Comparison of ENCODE assay signal across 13 cellular contexts in genomic region chr9:110933350-110934001, GRCh38.
DNase-seq lines count a peak whose midpoint lies in the region; ATAC-seq and TF ChIP-seq lines count a peak whose summit lies in the region.
"Had no signal": no experiment of that assay in that cellular context is flagged by ENCODE, and none has a peak within 500 bp of the region (broad histone marks: within the 10 kb centered on the region; RNA-seq: fewer than 3 reads in every experiment).

No MANE protein-coding gene starts in this region.

- H3K4me1 Mint-ChIP-seq in H9 (0 out of 4 replicates have a peak, but pooled peaks cover 0 to 4% of the 10 kb centered on the region in 2 experiments), endodermal cell (no peaks in the 10 kb centered on the region)
- H3K4me1 Mint-ChIP-seq: activated CD4-positive, alpha-beta memory T cell treated with anti-CD3 and anti-CD28 coated beads, Interleukin-2, amount 10 ng/mL, durations not matched to agents 7 days and 5 days had no signal

- no peak overlapping the region for H4K91ac ChIP-seq in H9 (ENCODE audit: insufficient read length, low read depth, low read length)

- no peaks in the 10 kb centered on the region for H4K20me1 ChIP-seq in H9 (ENCODE audit: control insufficient read depth, insufficient read depth, insufficient read length)

- H3K9me3 Mint-ChIP-seq in H9 = no peaks in the 10 kb centered on the region
- no peaks in the 10 kb centered on the region for H3K9me3 Mint-ChIP-seq in endodermal cell

- no peak overlapping the region for H3K4me2 ChIP-seq in H9 (ENCODE audit: insufficient read depth, insufficient read length, low read length)

- POLR2A ChIA-PET in GM10248 (lab: Yijun Ruan, JAX) = interaction anchor here (0.5 kb wide), 1 partner anchor 111 kb away, joined by 3 read pairs; no protein-coding TSS in a partner anchor

- no peak overlapping the region for H3K56ac ChIP-seq in H9 (ENCODE audit: insufficient read length, low read depth, low read length)

- H3K36me3 Mint-ChIP-seq in H9 (ENCODE audit: insufficient read depth in 1 of 3, low read depth in 3 of 3) (no peaks in the 10 kb centered on the region; a peak in 1 of 7 replicates), endodermal cell (ENCODE audit: low read depth) (no peaks in the 10 kb centered on the region)

- H3K79me1 ChIP-seq in H9 (ENCODE audit: insufficient read depth, low read depth, low read length, poor library complexity, severe bottlenecking) = no peaks in the 10 kb centered on the region

- H3K79me2 ChIP-seq in H9 (ENCODE audit: insufficient read depth, low read length) = no peaks in the 10 kb centered on the region

- H4K8ac ChIP-seq in H9 (replicated peaks; ENCODE audit: insufficient read length, low read depth, low read length) = no peak overlapping the region

- TF ChIP-seq CTCF in GM10248 (IDR thresholded peaks at IDR 0.05; ENCODE audit: control extremely low read depth, extremely low read depth, low read depth, missing control alignments) (no peak), choroid plexus epithelial cell (conservative IDR thresholded peaks at IDR 0.05; ENCODE audit: low read depth, low read length) (no peak), H9 (conservative IDR thresholded peaks at IDR 0.05) (no peak), endodermal cell (conservative IDR thresholded peaks at IDR 0.05) (no peak)

- no peak overlapping the region for H3T11ph ChIP-seq in H9 (ENCODE audit: low read length)

- H3K18ac ChIP-seq in H9 (ENCODE audit: insufficient read length, low read depth, low read length) = no peak overlapping the region

- H2BK20ac ChIP-seq in H9 (ENCODE audit: low read depth, low read length, poor library complexity, severe bottlenecking) = no peak overlapping the region

- DNase-seq in GM10248 (ENCODE audit: extremely low spot score) (peak; percentile 25), choroid plexus epithelial cell (ENCODE audit: low read depth) (peak; percentile 45), H9 (no peak), endodermal cell (no peak), HAP-1 (ENCODE audit: low spot score in 2 of 2) (no peak), NCI-H187 treated with DMSO at 0.1 percent for 48 hours (lab: John Stamatoyannopoulos, UW) (no peak)
- DNase-seq: activated CD4-positive, alpha-beta memory T cell treated with anti-CD3 and anti-CD28 coated beads, Interleukin-2, amount 10 ng/mL, durations not matched to agents 7 days and 5 days; Caco-2; glutamatergic neuron; RPMI8226; stimulated activated CD4-positive, alpha-beta T cell treated with anti-CD3 and anti-CD28 coated beads, Interleukin-4, amount 100 ng/mL, for 24 hours had no signal

- no CpG with 5 or more reads among the region's 4 CpGs for WGBS in H9 (ENCODE audit: extremely low coverage, insufficient read length, low lambda C conversion rate)
- 89 to 93% methylated on average over 2 to 4 of the region's 4 CpGs for WGBS in endodermal cell (ENCODE audit: insufficient coverage in 1 of 2, insufficient read length in 1 of 2), 2 experiments

- H2BK12ac ChIP-seq in H9 (ENCODE audit: insufficient read length, low read depth, low read length) = no peak overlapping the region

- H3K9me3 ChIP-seq in H9 (ENCODE audit: control insufficient read depth, low read depth, low read length) (no peaks in the 10 kb centered on the region), endodermal cell (ENCODE audit: control insufficient read depth, low read length) (no peaks in the 10 kb centered on the region), HAP-1 (no peaks in the 10 kb centered on the region)
- H3K9me3 ChIP-seq: Caco-2 had no signal

- H3K4me3 Mint-ChIP-seq in H9 = no peak overlapping the region
- no peak overlapping the region for H3K4me3 Mint-ChIP-seq in endodermal cell
- H3K4me3 Mint-ChIP-seq: activated CD4-positive, alpha-beta memory T cell treated with anti-CD3 and anti-CD28 coated beads, Interleukin-2, amount 10 ng/mL, durations not matched to agents 7 days and 5 days had no signal

- H3K23ac ChIP-seq in H9 (ENCODE audit: insufficient read length, low read depth, low read length) = no peak overlapping the region

- H3K36me3 ChIP-seq in endodermal cell (ENCODE audit: control insufficient read depth, insufficient read depth, low read length) (no peaks in the 10 kb centered on the region), HAP-1 (replicated peaks) (no peaks in the 10 kb centered on the region)

- H3K4me1 ChIP-seq in H9 (ENCODE audit: insufficient read depth, low read length) (no peaks in the 10 kb centered on the region), endodermal cell (ENCODE audit: control insufficient read depth, insufficient read depth, low read length) (no peaks in the 10 kb centered on the region), HAP-1 (no peaks in the 10 kb centered on the region)

- no peaks in the 10 kb centered on the region for H3K23me2 ChIP-seq in H9 (ENCODE audit: insufficient read length, low read depth, low read length, poor library complexity, severe bottlenecking)

- in situ Hi-C loops in HAP-1 (cut with MboI; ENCODE audit: low sequenced_read_pairs) = no loop called here

- H3K27me3 ChIP-seq in H9 (ENCODE audit: insufficient read depth, low read length) (no peaks in the 10 kb centered on the region), endodermal cell (ENCODE audit: control insufficient read depth, insufficient read depth, low read length, poor library complexity, severe bottlenecking) (no peaks in the 10 kb centered on the region), HAP-1 (ENCODE audit: low read depth) (no peaks in the 10 kb centered on the region)

- no peak overlapping the region for H3K4me3 ChIP-seq in choroid plexus epithelial cell (ENCODE audit: low read depth, low read length)
- H3K4me3 ChIP-seq in endodermal cell (ENCODE audit: low read length) = no peak overlapping the region
- no peak overlapping the region for H3K4me3 ChIP-seq in HAP-1

- CTCF ChIA-PET in GM10248 (lab: Yijun Ruan, JAX) = interaction anchor here (1.5 kb wide), 1 partner anchor 10 kb away, joined by 5 read pairs; no protein-coding TSS in a partner anchor

- no peak overlapping the region for H3K14ac ChIP-seq in H9 (ENCODE audit: insufficient read depth, low read length)

- no peak overlapping the region for H3K9ac ChIP-seq in H9 (ENCODE audit: extremely low read depth, insufficient read length, low read length)
- H3K9ac ChIP-seq in endodermal cell (ENCODE audit: extremely low read depth, low read length, poor library complexity, severe bottlenecking) = no peak overlapping the region

- H2BK5ac ChIP-seq in H9 (ENCODE audit: insufficient read length, low read length) = no peak overlapping the region

- peak overlapping the region in 1 of 3 experiments; percentile 48; a peak in 1 of 7 replicates for H3K27ac Mint-ChIP-seq in H9
- no peak overlapping the region for H3K27ac Mint-ChIP-seq in endodermal cell
- H3K27ac Mint-ChIP-seq: activated CD4-positive, alpha-beta memory T cell treated with anti-CD3 and anti-CD28 coated beads, Interleukin-2, amount 10 ng/mL, durations not matched to agents 7 days and 5 days had no signal

- H3K4ac ChIP-seq in H9 (ENCODE audit: low read depth, low read length) = no peak overlapping the region

- no peak overlapping the region for H2AFZ ChIP-seq in H9 (ENCODE audit: low read length)

- H2AK5ac ChIP-seq in H9 (ENCODE audit: insufficient read length, low read length) = no peak overlapping the region

- no peak overlapping the region for H2BK15ac ChIP-seq in H9 (ENCODE audit: low read depth, low read length)

- H4K5ac ChIP-seq in H9 (ENCODE audit: insufficient read length, low read depth, low read length) = no peak overlapping the region

- ATAC-seq in GM19468 (IDR thresholded peaks at IDR 0.05; ENCODE audit: extremely low read depth, unreplicated experiment) (peak; percentile 51), HG03103 (IDR thresholded peaks at IDR 0.05; ENCODE audit: low read depth, unreplicated experiment) (peak; percentile 85)

- no peak overlapping the region for H2BK120ac ChIP-seq in H9 (ENCODE audit: low read depth, low read length, poor library complexity, severe bottlenecking)

- H3K27ac ChIP-seq in H9 (ENCODE audit: insufficient read length, low read depth, low read length) (no peak overlapping the region), endodermal cell (ENCODE audit: low read depth, low read length) (no peak overlapping the region)

- H3K27me3 Mint-ChIP-seq in H9 (ENCODE audit: low read depth) (no peaks in the 10 kb centered on the region), endodermal cell (ENCODE audit: insufficient read depth) (no peaks in the 10 kb centered on the region)
- H3K27me3 Mint-ChIP-seq: activated CD4-positive, alpha-beta memory T cell treated with anti-CD3 and anti-CD28 coated beads, Interleukin-2, amount 10 ng/mL, durations not matched to agents 7 days and 5 days had no signal

Comparison
In these comparisons a context has a peak if more than half of its experiments do, and no peak if none do; other contexts are left out.
1. DNase-seq: peak in GM10248 (single experiment) and choroid plexus epithelial cell (single experiment); none in H9 (single experiment), endodermal cell (single experiment), HAP-1 (0 of 2) and NCI-H187 treated with DMSO at 0.1 percent for 48 hours (single experiment).